ENCODE assay signal across 16 cellular contexts in genomic region chr5:80957031-80957761, GRCh38. TPM values are rescaled to one million over a fixed set of nuclear protein-coding genes. Genes with fewer than 3 reads are reported as not detected.
DNase-seq lines count a peak whose midpoint lies in the region; ATAC-seq and TF ChIP-seq lines count a peak whose summit lies in the region.
"Had no signal": no experiment of that assay in that cellular context is flagged by ENCODE, and none has a peak within 500 bp of the region (broad histone marks: within the 10 kb centered on the region; RNA-seq: fewer than 3 reads in every experiment).

No MANE protein-coding gene starts in this region.

- H3K4me1 ChIP-seq in esophagus muscularis mucosa: peaks cover 0 to 16% (median 8%) of the 10 kb centered on the region in 4 donors

- H3K4me3 Mint-ChIP-seq in natural killer cell: no peak overlapping the region

- peak; percentile 8 for DNase-seq in DMS 273 (lab: John Stamatoyannopoulos, UW; ENCODE audit: unreplicated experiment)
- DNase-seq in DMS 273 treated with DMSO at 0.1 percent for 48 hours (lab: John Stamatoyannopoulos, UW): no peak
- peak; percentile 98 for DNase-seq in NCI-H146 (lab: John Stamatoyannopoulos, UW)
- peak; percentile 84 for DNase-seq in SHP77 treated with DMSO at 0.1 percent for 48 hours (lab: John Stamatoyannopoulos, UW)
- peak; percentile 23 for DNase-seq in iPS-NIHi11 (ENCODE audit: low spot score)
- no peak for DNase-seq in natural killer cell
- no peak for DNase-seq in esophagus muscularis mucosa (ENCODE audit: extremely low spot score)
- DNase-seq in left cardiac atrium: no peak
- DNase-seq: activated CD8-positive, alpha-beta memory T cell treated with anti-CD3 and anti-CD28 coated beads, Interleukin-2, amount 50 U/mL, for 48 hours; anterior cingulate cortex; MG63 had no signal

- H3K27me3 Mint-ChIP-seq in natural killer cell (ENCODE audit: low read depth in 2 of 2): peaks cover 13 to 17% of the 10 kb centered on the region in 2 donors

- no peaks in the 10 kb centered on the region for H3K9me3 ChIP-seq in esophagus muscularis mucosa
- H3K9me3 ChIP-seq: MG63, thoracic aorta had no signal

- TF ChIP-seq POLR2A in esophagus muscularis mucosa (IDR thresholded peaks at IDR 0.05; ENCODE audit: low read depth): no peak

- no peak overlapping the region for H3K4me3 ChIP-seq in esophagus muscularis mucosa
- H3K4me3 ChIP-seq: MG63 had no signal

- no peaks in the 10 kb centered on the region for H3K36me3 Mint-ChIP-seq in natural killer cell

- no peak for TF ChIP-seq EP300 in esophagus muscularis mucosa (IDR thresholded peaks at IDR 0.05)

- intact Hi-C loops in natural killer cell (cut with micrococcal nuclease): no loop called here
- intact Hi-C loops in esophagus muscularis mucosa (cut with DNase I): no loop called here
- intact Hi-C loops in left cardiac atrium (cut with DNase I): no loop called here

- no peak overlapping the region for H3K27ac ChIP-seq in esophagus muscularis mucosa (replicated peaks in 1 of 4)
- H3K27ac ChIP-seq: 22Rv1, thoracic aorta had no signal

- WGBS in esophagus muscularis mucosa: 64% methylated on average over 6 of the region's 6 CpGs

- peaks cover 0 to 75% (median 0%) of the 10 kb centered on the region in 4 donors for H3K27me3 ChIP-seq in esophagus muscularis mucosa
- H3K27me3 ChIP-seq: MG63 had no signal

- ATAC-seq in natural killer cell (no peak), left cardiac atrium (no peak)
- ATAC-seq: Panc1, sciatic nerve had no signal

- H3K9me3 Mint-ChIP-seq in natural killer cell: no peaks in the 10 kb centered on the region

- no peak overlapping the region for H3K27ac Mint-ChIP-seq in natural killer cell

- no peaks in the 10 kb centered on the region for H3K36me3 ChIP-seq in esophagus muscularis mucosa
- H3K36me3 ChIP-seq: MG63, thoracic aorta had no signal

- H3K4me1 Mint-ChIP-seq in natural killer cell: peaks cover 25 to 32% of the 10 kb centered on the region in 2 donors

- no peak for TF ChIP-seq CTCF in natural killer cell (IDR thresholded peaks at IDR 0.05)
- no peak for TF ChIP-seq CTCF in esophagus muscularis mucosa (IDR thresholded peaks at IDR 0.05)

RNA-seq across cellular contexts. Expression of gene RASGRF2, which starts 3.0 kb away (rescaled TPM):
- total RNA-seq in natural killer cell (10 to 100 TPM in 1 of 3 donors, 1 to 10 TPM in 2; 5.6 to 10.1 (median 6.1) TPM), esophagus muscularis mucosa (1 to 10 TPM; 4.2 to 7.6 (median 5.9) TPM), left cardiac atrium (10 to 100 TPM in 1 of 2 donors, 1 to 10 TPM in 1; 9.6 to 12.2 TPM)
- total RNA-seq: myocyte had no signal

Comparison
In these comparisons a context has a peak if more than half of its experiments do, and no peak if none do; other contexts are left out.
1. DNase-seq: peak in DMS 273 (single experiment), NCI-H146 (single experiment), SHP77 treated with DMSO at 0.1 percent for 48 hours (single experiment) and iPS-NIHi11 (single experiment); none in DMS 273 treated with DMSO at 0.1 percent for 48 hours (single experiment), natural killer cell (single experiment), esophagus muscularis mucosa (single experiment) and left cardiac atrium (single experiment).